In the genomic region with DNA sequence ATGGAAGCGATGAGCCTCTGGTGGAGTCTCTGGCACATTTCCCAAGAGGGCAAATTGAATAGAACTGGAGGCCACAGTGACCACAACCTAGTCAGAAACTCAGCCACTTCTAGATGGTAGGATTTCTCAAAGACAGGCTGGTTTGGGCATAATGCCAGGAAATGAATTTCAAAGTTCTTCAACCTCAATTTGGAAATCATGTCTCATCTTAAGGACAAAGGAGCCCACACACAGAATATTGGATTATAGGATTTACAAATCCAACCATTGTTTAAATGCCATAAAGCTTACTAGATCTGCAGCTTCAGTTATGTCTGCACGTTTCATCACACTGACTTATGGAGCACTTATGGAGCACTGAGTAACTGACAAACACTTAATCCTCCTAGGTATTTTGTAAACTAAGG, we compare ENCODE assay signal across 11 cellular contexts.
DNase-seq lines count a peak whose midpoint lies in the region; ATAC-seq and TF ChIP-seq lines count a peak whose summit lies in the region.
"Had no signal": no experiment of that assay in that cellular context is flagged by ENCODE, and none has a peak within 500 bp of the region (broad histone marks: within the 10 kb centered on the region; RNA-seq: fewer than 3 reads in every experiment).

No MANE protein-coding gene starts in this region.

- H2AFZ ChIP-seq in trophoblast cell (ENCODE audit: insufficient read depth, low read length, poor library complexity) (no peak overlapping the region), H9 (ENCODE audit: low read length) (no peak overlapping the region), Karpas-422 (ENCODE audit: low read length) (no peak overlapping the region)

- H3K4me3 ChIP-seq in trophoblast cell (ENCODE audit: low read depth, low read length) (no peak overlapping the region), Karpas-422 (ENCODE audit: low read length) (no peak overlapping the region)

- H3K27ac Mint-ChIP-seq in chondrocyte (ENCODE audit: unreplicated experiment) (peak overlapping the region; percentile 87), T-cell (no peak overlapping the region), H9 (no peak overlapping the region)
- H3K27ac Mint-ChIP-seq: activated T-helper 1 cell treated with anti-CD3 and anti-CD28 coated beads, Interleukin-12 subunit alpha, Interleukin-12 subunit beta, Interleukin-2, Interleukin-4 antibody, amounts not matched to agents 30 ng/mL and 10 ng/mL and 1 ng/mL, durations not matched to agents 14 hours and 24 hours and 36 hours had no signal

- H4K20me1 ChIP-seq in H9 (ENCODE audit: control insufficient read depth, insufficient read depth, insufficient read length) = no peaks in the 10 kb centered on the region
- H4K20me1 ChIP-seq in Karpas-422 (ENCODE audit: insufficient read depth, low read depth, low read length) = no peaks in the 10 kb centered on the region

- H3K9ac ChIP-seq in trophoblast cell (ENCODE audit: low read length) (no peak overlapping the region), H9 (ENCODE audit: extremely low read depth, insufficient read length, low read length) (no peak overlapping the region), Karpas-422 (ENCODE audit: low read length) (no peak overlapping the region)

- no peak overlapping the region for H2BK15ac ChIP-seq in H9 (ENCODE audit: low read depth, low read length)

- no peak for ATAC-seq in T-cell (replicated peaks in 1 of 4)

- no peaks in the 10 kb centered on the region for H3K27me3 Mint-ChIP-seq in chondrocyte (ENCODE audit: low read depth)
- H3K27me3 Mint-ChIP-seq in T-cell = peaks cover 23 to 28% of the 10 kb centered on the region in 2 donors
- H3K27me3 Mint-ChIP-seq in H9 (ENCODE audit: low read depth) = peaks cover 2% of the 10 kb centered on the region; the same call in 1 of the 2 replicates

- H3K4me2 ChIP-seq in trophoblast cell (ENCODE audit: low read length) (no peak overlapping the region), H9 (ENCODE audit: insufficient read depth, insufficient read length, low read length) (no peak overlapping the region), Karpas-422 (ENCODE audit: low read depth, low read length, poor library complexity, severe bottlenecking) (no peak overlapping the region)

- POLR2A ChIA-PET in T-cell (lab: Charles Lee) = no interaction called here

- DNase-seq in EL (peak; percentile 94), NCI-H82 treated with DMSO at 0.1 percent for 48 hours (lab: John Stamatoyannopoulos, UW; ENCODE audit: unreplicated experiment) (peak; percentile 48), chondrocyte (ENCODE audit: low spot score) (no peak), trophoblast cell (peak; percentile 24 to 40), substantia nigra (lab: John Stamatoyannopoulos, UW) (no peak), T-cell (no peak), H9 (no peak), Karpas-422 (no peak)
- DNase-seq: NCI-H446 treated with DMSO at 0.1 percent for 48 hours; stimulated activated CD8-positive, alpha-beta memory T cell treated with anti-CD3 and anti-CD28 coated beads, Interleukin-4, amount 100 ng/mL, for 48 hours had no signal

- H3K27ac ChIP-seq in trophoblast cell (ENCODE audit: low read depth, low read length) = no peak overlapping the region
- H3K27ac ChIP-seq in substantia nigra (ENCODE audit: low read depth, low read length, poor library complexity, severe bottlenecking) = no peak overlapping the region
- no peak overlapping the region for H3K27ac ChIP-seq in H9 (ENCODE audit: insufficient read length, low read depth, low read length)
- H3K27ac ChIP-seq in Karpas-422 (ENCODE audit: low read length) = no peak overlapping the region

- H3K79me1 ChIP-seq in trophoblast cell (ENCODE audit: low read length) (peaks cover 24% of the 10 kb centered on the region), H9 (ENCODE audit: insufficient read depth, low read depth, low read length, poor library complexity, severe bottlenecking) (no peaks in the 10 kb centered on the region)

- WGBS in trophoblast cell (ENCODE audit: extremely low coverage, insufficient coverage, insufficient read length) = no CpG with 5 or more reads among the region's 2 CpGs
- whole genome bisulfite sequencing in H9 (ENCODE audit: extremely low coverage, insufficient read length, low lambda C conversion rate) = no CpG with 5 or more reads among the region's 2 CpGs

- H2BK120ac ChIP-seq in trophoblast cell (ENCODE audit: insufficient read depth, low read length, poor library complexity) (no peak overlapping the region), H9 (ENCODE audit: low read depth, low read length, poor library complexity, severe bottlenecking) (no peak overlapping the region)

- H2BK5ac ChIP-seq in trophoblast cell (ENCODE audit: low read depth, low read length, poor library complexity) (no peak overlapping the region), H9 (ENCODE audit: insufficient read length, low read length) (no peak overlapping the region)

- TF ChIP-seq CTCF in chondrocyte (IDR thresholded peaks at IDR 0.05) (no peak), H9 (conservative IDR thresholded peaks at IDR 0.05) (no peak)

- H3K9me3 Mint-ChIP-seq in chondrocyte (ENCODE audit: low read depth) = peaks cover 4% of the 10 kb centered on the region
- no peaks in the 10 kb centered on the region for H3K9me3 Mint-ChIP-seq in T-cell
- H3K9me3 Mint-ChIP-seq in H9 = peaks cover 0 to 2% of the 10 kb centered on the region in 2 experiments; a peak in 2 of 5 replicates
- H3K9me3 Mint-ChIP-seq: activated T-helper 1 cell treated with anti-CD3 and anti-CD28 coated beads, Interleukin-12 subunit alpha, Interleukin-12 subunit beta, Interleukin-2, Interleukin-4 antibody, amounts not matched to agents 30 ng/mL and 10 ng/mL and 1 ng/mL, durations not matched to agents 14 hours and 24 hours and 36 hours had no signal

- H2AK5ac ChIP-seq in trophoblast cell (ENCODE audit: low read length) = no peak overlapping the region
- no peak overlapping the region for H2AK5ac ChIP-seq in H9 (ENCODE audit: insufficient read length, low read length)

- H3K4me1 ChIP-seq in trophoblast cell (ENCODE audit: control insufficient read depth in 1 of 2, insufficient read depth in 2 of 2, low read length in 2 of 2) (no peaks in the 10 kb centered on the region), H9 (ENCODE audit: insufficient read depth, low read length) (no peaks in the 10 kb centered on the region), Karpas-422 (ENCODE audit: low read length) (peaks cover 2% of the 10 kb centered on the region)

- no peak overlapping the region for H4K8ac ChIP-seq in trophoblast cell (ENCODE audit: low read depth, low read length)
- no peak overlapping the region for H4K8ac ChIP-seq in H9 (replicated peaks; ENCODE audit: insufficient read length, low read depth, low read length)

- H3K18ac ChIP-seq in trophoblast cell (ENCODE audit: low read length) = no peak overlapping the region
- H3K18ac ChIP-seq in H9 (ENCODE audit: insufficient read length, low read depth, low read length) = no peak overlapping the region

- no peaks in the 10 kb centered on the region for H3K36me3 ChIP-seq in trophoblast cell (ENCODE audit: control insufficient read depth in 1 of 2, insufficient read depth in 2 of 2, low read length in 2 of 2)
- no peaks in the 10 kb centered on the region for H3K36me3 ChIP-seq in Karpas-422 (ENCODE audit: insufficient read depth, low read length)

- H3K9me2 ChIP-seq in Karpas-422 (replicated peaks; ENCODE audit: insufficient read depth, low read length) = no peaks in the 10 kb centered on the region

- no peak overlapping the region for H4K5ac ChIP-seq in H9 (ENCODE audit: insufficient read length, low read depth, low read length)

- H3K4me1 Mint-ChIP-seq in chondrocyte (ENCODE audit: low read depth) (peaks cover 55% of the 10 kb centered on the region), T-cell (no peaks in the 10 kb centered on the region), H9 (peaks cover 0 to 7% of the 10 kb centered on the region in 2 experiments; a peak in 2 of 4 replicates)

- H3K4me3 Mint-ChIP-seq in chondrocyte (ENCODE audit: unreplicated experiment) (no peak overlapping the region), T-cell (no peak overlapping the region), H9 (no peak overlapping the region)
- H3K4me3 Mint-ChIP-seq: activated T-helper 1 cell treated with anti-CD3 and anti-CD28 coated beads, Interleukin-12 subunit alpha, Interleukin-12 subunit beta, Interleukin-2, Interleukin-4 antibody, amounts not matched to agents 30 ng/mL and 10 ng/mL and 1 ng/mL, durations not matched to agents 14 hours and 24 hours and 36 hours had no signal

- H3K9me3 ChIP-seq in trophoblast cell (ENCODE audit: insufficient read depth, low read depth, low read length) (peaks cover 2% of the 10 kb centered on the region), H9 (ENCODE audit: control insufficient read depth, low read depth, low read length) (no peaks in the 10 kb centered on the region), Karpas-422 (ENCODE audit: low read length) (no peaks in the 10 kb centered on the region)

- no peaks in the 10 kb centered on the region for H3K23me2 ChIP-seq in H9 (ENCODE audit: insufficient read length, low read depth, low read length, poor library complexity, severe bottlenecking)

- H3K79me2 ChIP-seq in trophoblast cell (ENCODE audit: control insufficient read depth, insufficient read depth, low read length, poor library complexity) (no peaks in the 10 kb centered on the region), H9 (ENCODE audit: insufficient read depth, low read length) (no peaks in the 10 kb centered on the region), Karpas-422 (ENCODE audit: low read length) (no peaks in the 10 kb centered on the region)

- H3K36me3 Mint-ChIP-seq in chondrocyte (ENCODE audit: low read depth) (no peaks in the 10 kb centered on the region), T-cell (no peaks in the 10 kb centered on the region), H9 (ENCODE audit: insufficient read depth in 1 of 3, low read depth in 3 of 3) (no peaks in the 10 kb centered on the region)

- no peak overlapping the region for H3T11ph ChIP-seq in H9 (ENCODE audit: low read length)

- CTCF ChIA-PET in T-cell (lab: Charles Lee) = no interaction called here

- H4K12ac ChIP-seq in trophoblast cell (ENCODE audit: low read depth, low read length) = no peak overlapping the region

- H3K14ac ChIP-seq in trophoblast cell (ENCODE audit: low read length) (no peak overlapping the region), H9 (ENCODE audit: insufficient read depth, low read length) (no peak overlapping the region)

- H2BK12ac ChIP-seq in trophoblast cell (ENCODE audit: low read length) (no peak overlapping the region), H9 (ENCODE audit: insufficient read length, low read depth, low read length) (no peak overlapping the region)

- H3K4ac ChIP-seq in trophoblast cell (ENCODE audit: low read depth, low read length) (no peak overlapping the region), H9 (ENCODE audit: low read depth, low read length) (no peak overlapping the region)

- H4K91ac ChIP-seq in trophoblast cell (ENCODE audit: low read depth, low read length) (peak overlapping the region; percentile 10), H9 (ENCODE audit: insufficient read length, low read depth, low read length) (no peak overlapping the region)

- H2BK20ac ChIP-seq in H9 (ENCODE audit: low read depth, low read length, poor library complexity, severe bottlenecking) = no peak overlapping the region

- no peak overlapping the region for H3K23ac ChIP-seq in trophoblast cell (ENCODE audit: low read length)
- H3K23ac ChIP-seq in H9 (ENCODE audit: insufficient read length, low read depth, low read length) = no peak overlapping the region

- no peak overlapping the region for H3K56ac ChIP-seq in H9 (ENCODE audit: insufficient read length, low read depth, low read length)

- H3K27me3 ChIP-seq in trophoblast cell (ENCODE audit: insufficient read depth, low read length) (no peaks in the 10 kb centered on the region), H9 (ENCODE audit: insufficient read depth, low read length) (no peaks in the 10 kb centered on the region), Karpas-422 (ENCODE audit: low read length) (no peaks in the 10 kb centered on the region)

Comparison
In these comparisons a context has a peak if more than half of its experiments do, and no peak if none do; other contexts are left out.
1. DNase-seq: peak in EL (single experiment), NCI-H82 treated with DMSO at 0.1 percent for 48 hours (single experiment) and trophoblast cell (2 of 2); none in chondrocyte (single experiment), substantia nigra (0 of 49), T-cell (0 of 34), H9 (single experiment) and Karpas-422 (single experiment).